1 cellular context compared by ENCODE assay signal in genomic region chr13:94054159-94054558, GRCh38.
TF ChIP-seq lines count a peak whose summit lies in the region.

No MANE protein-coding gene starts in this region.

TF ChIP-seq in H1, 55 proteins besides CTCF, POLR2A, EP300 and RAD21 (continued from another document):
- no peak for TF ChIP-seq SIRT6 (IDR thresholded peaks at IDR 0.05; ENCODE audit: low read length)
